8 cellular contexts compared by ENCODE assay signal in genomic region chr1:244801246-244801645, GRCh38. TPM values are rescaled to one million over a fixed set of nuclear protein-coding genes. Genes with fewer than 3 reads are reported as not detected.
DNase-seq lines count a peak whose midpoint lies in the region; ATAC-seq lines count a peak whose summit lies in the region.

No MANE protein-coding gene starts in this region.

- H3K27ac Mint-ChIP-seq in activated naive CD4-positive, alpha-beta T cell treated with anti-CD3 and anti-CD28 coated beads, Interleukin-2, amount 50 U/mL, for 72 hours = no peak overlapping the region

- no peaks in the 10 kb centered on the region for H3K27me3 ChIP-seq in right cardiac atrium (ENCODE audit: control insufficient read depth, insufficient read depth)

- no peaks in the 10 kb centered on the region for H3K36me3 Mint-ChIP-seq in activated naive CD4-positive, alpha-beta T cell treated with anti-CD3 and anti-CD28 coated beads, Interleukin-2, amount 50 U/mL, for 72 hours

- no peaks in the 10 kb centered on the region for H3K4me1 ChIP-seq in right cardiac atrium (ENCODE audit: control insufficient read depth, insufficient read depth, low read length)

- WGBS in right cardiac atrium = 46% methylated on average over 14 of the region's 14 CpGs

- DNase-seq in AG08396 (ENCODE audit: low spot score) (peak; percentile 60), SHP77 treated with DMSO at 0.1 percent for 48 hours (lab: John Stamatoyannopoulos, UW) (peak; percentile 25), right cardiac atrium (no peak), NCI-H345 treated with DMSO at 0.1 percent for 48 hours (lab: John Stamatoyannopoulos, UW; ENCODE audit: unreplicated experiment) (no peak)
- peak in 1 of 2 donors; percentile 26 for DNase-seq in activated naive CD4-positive, alpha-beta T cell treated with anti-CD3 and anti-CD28 coated beads, Interleukin-2, amount 50 U/mL, for 72 hours (ENCODE audit: low spot score in 2 of 2)
- DNase-seq in stimulated activated CD4-positive, alpha-beta T cell treated with anti-CD3 and anti-CD28 coated beads, Interleukin-4, amount 100 ng/mL, for 48 hours (ENCODE audit: low read depth in 2 of 2) = peak; percentile 19 to 29

- H3K9me3 Mint-ChIP-seq in activated naive CD4-positive, alpha-beta T cell treated with anti-CD3 and anti-CD28 coated beads, Interleukin-2, amount 50 U/mL, for 72 hours = no peaks in the 10 kb centered on the region

- H3K27ac ChIP-seq in right cardiac atrium (ENCODE audit: low read length) = no peak overlapping the region

- intact Hi-C loops in right cardiac atrium (cut with DNase I) = loop anchor here in 2 of 4 donors (5.0 kb wide), 1 partner anchor 241 kb away; no protein-coding TSS in a partner anchor

- H3K4me3 ChIP-seq in right cardiac atrium (ENCODE audit: low read length) = no peak overlapping the region

- peak; percentile 77 for ATAC-seq in GM18858 (IDR thresholded peaks at IDR 0.05; ENCODE audit: unreplicated experiment)
- ATAC-seq in HG03439 (IDR thresholded peaks at IDR 0.05; ENCODE audit: unreplicated experiment) = peak; percentile 84
- peak; percentile 86 to 93 for ATAC-seq in activated naive CD4-positive, alpha-beta T cell treated with anti-CD3 and anti-CD28 coated beads, Interleukin-2, amount 50 U/mL, for 72 hours
- peak; percentile 26 to 43 for ATAC-seq in right cardiac atrium

- H3K9me3 ChIP-seq in right cardiac atrium (ENCODE audit: control insufficient read depth, low read length) = no peaks in the 10 kb centered on the region

RNA-seq across cellular contexts. Expression of gene COX20, which starts 34.2 kb away (rescaled TPM):
- 10 to 100 TPM; 23.5 to 28.1 TPM for total RNA-seq in activated naive CD4-positive, alpha-beta T cell treated with anti-CD3 and anti-CD28 coated beads, Interleukin-2, amount 50 U/mL, for 72 hours
- total RNA-seq in right cardiac atrium = 10 to 100 TPM; 57.8 to 68.5 (median 63.0) TPM
- polyA plus RNA-seq in right cardiac atrium = 121 TPM

Comparison
In these comparisons a context has a peak if more than half of its experiments do, and no peak if none do; other contexts are left out.
1. DNase-seq: peak in AG08396 (single experiment), SHP77 treated with DMSO at 0.1 percent for 48 hours (single experiment) and stimulated activated CD4-positive, alpha-beta T cell treated with anti-CD3 and anti-CD28 coated beads, Interleukin-4, amount 100 ng/mL, for 48 hours (2 of 2); none in right cardiac atrium (0 of 3) and NCI-H345 treated with DMSO at 0.1 percent for 48 hours (single experiment).
2. ATAC-seq: peak in every context shown above with its lines; median percentile 90 in activated naive CD4-positive, alpha-beta T cell treated with anti-CD3 and anti-CD28 coated beads, Interleukin-2, amount 50 U/mL, for 72 hours; 84 in HG03439; 77 in GM18858; 34 in right cardiac atrium.